Comparison of ENCODE assay signal across 21 cellular contexts in genomic region chr22:34281738-34282137, GRCh38.
DNase-seq lines count a peak whose midpoint lies in the region; ATAC-seq and TF ChIP-seq lines count a peak whose summit lies in the region.
"Had no signal": no experiment of that assay in that cellular context is flagged by ENCODE, and none has a peak within 500 bp of the region (broad histone marks: within the 10 kb centered on the region; RNA-seq: fewer than 3 reads in every experiment).

No MANE protein-coding gene starts in this region.

- H3K36me3 ChIP-seq in lung (ENCODE audit: control insufficient read depth in 2 of 2, insufficient read depth in 2 of 2, low read length in 2 of 2) (no peaks in the 10 kb centered on the region), prostate gland (no peaks in the 10 kb centered on the region)
- H3K36me3 ChIP-seq: BLaER1 had no signal

- WGBS in lung, 2 donors: 58 to 75% methylated on average over 3 of the region's 3 CpGs
- 40% methylated on average over 3 of the region's 3 CpGs for WGBS in prostate gland

- peaks cover 3% of the 10 kb centered on the region for H3K27me3 ChIP-seq in lung (ENCODE audit: control insufficient read depth, insufficient read depth)
- no peaks in the 10 kb centered on the region for H3K27me3 ChIP-seq in prostate gland (replicated peaks; ENCODE audit: insufficient read depth)
- H3K27me3 ChIP-seq: BLaER1 had no signal

- no peaks in the 10 kb centered on the region for H3K27me3 Mint-ChIP-seq in T-helper 2 cell treated with Interferon-gamma antibody and Interleukin-4, amounts not matched to agents 5 μg/mL and 100 μg/mL, for 36 hours (ENCODE audit: low read depth)
- H3K27me3 Mint-ChIP-seq: B cell; CD4-positive, alpha-beta T cell; CD8-positive, alpha-beta memory T cell had no signal

- no peaks in the 10 kb centered on the region for H3K9me3 ChIP-seq in lung (ENCODE audit: control insufficient read depth in 2 of 2, insufficient read depth in 1 of 2, low read length in 1 of 2)
- H3K9me3 ChIP-seq in prostate gland: no peaks in the 10 kb centered on the region
- H3K9me3 ChIP-seq: BLaER1 had no signal

- DNase-seq in left cardiac atrium: peak; percentile 45
- no peak for DNase-seq in Right ventricle myocardium superior
- peak; percentile 9 for DNase-seq in lung (ENCODE audit: low spot score)
- DNase-seq in prostate gland (ENCODE audit: low spot score): peak; percentile 7
- no peak for DNase-seq in T-helper 2 cell treated with Interferon-gamma antibody and Interleukin-4, amounts not matched to agents 5 μg/mL and 100 μg/mL, for 36 hours (ENCODE audit: low spot score)
- DNase-seq: CD4-positive, alpha-beta T cell; CD8-positive, alpha-beta memory T cell; DMS 273 treated with DMSO at 0.1 percent for 48 hours; DMS79; EL; GDM1; H9 had no signal

- H3K27ac ChIP-seq in C4-2B (peak overlapping the region; percentile 25; the same call in 1 of the 2 replicates), lung (ENCODE audit: low read depth in 1 of 2, low read length in 1 of 2) (no peak overlapping the region), prostate gland (no peak overlapping the region)
- H3K27ac ChIP-seq: 22Rv1, BLaER1 had no signal

- H3K36me3 Mint-ChIP-seq in T-helper 2 cell treated with Interferon-gamma antibody and Interleukin-4, amounts not matched to agents 5 μg/mL and 100 μg/mL, for 36 hours (ENCODE audit: low read depth): no peaks in the 10 kb centered on the region
- H3K36me3 Mint-ChIP-seq: CD14-positive monocyte; CD8-positive, alpha-beta memory T cell had no signal

- H3K9me3 Mint-ChIP-seq in T-helper 2 cell treated with Interferon-gamma antibody and Interleukin-4, amounts not matched to agents 5 μg/mL and 100 μg/mL, for 36 hours: peaks cover 26% of the 10 kb centered on the region
- H3K9me3 Mint-ChIP-seq: CD4-positive, alpha-beta T cell; H9 had no signal

- no peak overlapping the region for H3K4me3 ChIP-seq in lung
- no peak overlapping the region for H3K4me3 ChIP-seq in prostate gland
- H3K4me3 ChIP-seq: BLaER1, GM12878, GM23338 had no signal

- no peak overlapping the region for H3K27ac Mint-ChIP-seq in T-helper 2 cell treated with Interferon-gamma antibody and Interleukin-4, amounts not matched to agents 5 μg/mL and 100 μg/mL, for 36 hours
- H3K27ac Mint-ChIP-seq: B cell; CD14-positive monocyte; CD4-positive, alpha-beta T cell; CD8-positive, alpha-beta memory T cell; GM23338; H9 had no signal

- ATAC-seq in left cardiac atrium (peak in 1 of 2 donors; percentile 79), Right ventricle myocardium superior (ENCODE audit: poor library complexity) (no peak), lung (ENCODE audit: insufficient read depth, low FRiP score) (no peak), GM19023 (IDR thresholded peaks at IDR 0.05; ENCODE audit: unreplicated experiment) (no peak)
- ATAC-seq: GM12878, GM23338, HCT116 had no signal

- TF ChIP-seq CTCF in C4-2B (conservative IDR thresholded peaks at IDR 0.05): no peak
- no peak for TF ChIP-seq CTCF in lung (IDR thresholded peaks at IDR 0.05; ENCODE audit: control extremely low read depth, extremely low read depth)
- no peak for TF ChIP-seq CTCF in prostate gland (IDR thresholded peaks at IDR 0.05)

- no peak for TF ChIP-seq POLR2A in prostate gland (IDR thresholded peaks at IDR 0.05)

- no peak overlapping the region for H3K4me3 Mint-ChIP-seq in T-helper 2 cell treated with Interferon-gamma antibody and Interleukin-4, amounts not matched to agents 5 μg/mL and 100 μg/mL, for 36 hours
- H3K4me3 Mint-ChIP-seq: B cell; CD14-positive monocyte; CD4-positive, alpha-beta T cell; CD8-positive, alpha-beta memory T cell; GM23338; H9 had no signal

- H3K4me1 Mint-ChIP-seq in T-helper 2 cell treated with Interferon-gamma antibody and Interleukin-4, amounts not matched to agents 5 μg/mL and 100 μg/mL, for 36 hours (ENCODE audit: low read depth): no peaks in the 10 kb centered on the region
- H3K4me1 Mint-ChIP-seq: B cell; CD14-positive monocyte; CD8-positive, alpha-beta memory T cell had no signal

- intact Hi-C loops in left cardiac atrium (cut with DNase I) (no loop called here), Right ventricle myocardium superior (cut with DNase I) (no loop called here), prostate gland (cut with DNase I) (no loop called here)

- peaks cover 0 to 4% of the 10 kb centered on the region in 2 donors for H3K4me1 ChIP-seq in lung (ENCODE audit: control insufficient read depth in 2 of 2, insufficient read depth in 2 of 2, low read length in 2 of 2)
- H3K4me1 ChIP-seq in prostate gland (replicated peaks): no peaks in the 10 kb centered on the region

Comparison
In these comparisons a context has a peak if more than half of its experiments do, and no peak if none do; other contexts are left out.
1. DNase-seq: peak in left cardiac atrium (single experiment), lung (single experiment) and prostate gland (single experiment); none in Right ventricle myocardium superior (single experiment) and T-helper 2 cell treated with Interferon-gamma antibody and Interleukin-4, amounts not matched to agents 5 μg/mL and 100 μg/mL, for 36 hours (single experiment).